Comparison of ENCODE assay signal across 1 cellular context in the genomic region with DNA sequence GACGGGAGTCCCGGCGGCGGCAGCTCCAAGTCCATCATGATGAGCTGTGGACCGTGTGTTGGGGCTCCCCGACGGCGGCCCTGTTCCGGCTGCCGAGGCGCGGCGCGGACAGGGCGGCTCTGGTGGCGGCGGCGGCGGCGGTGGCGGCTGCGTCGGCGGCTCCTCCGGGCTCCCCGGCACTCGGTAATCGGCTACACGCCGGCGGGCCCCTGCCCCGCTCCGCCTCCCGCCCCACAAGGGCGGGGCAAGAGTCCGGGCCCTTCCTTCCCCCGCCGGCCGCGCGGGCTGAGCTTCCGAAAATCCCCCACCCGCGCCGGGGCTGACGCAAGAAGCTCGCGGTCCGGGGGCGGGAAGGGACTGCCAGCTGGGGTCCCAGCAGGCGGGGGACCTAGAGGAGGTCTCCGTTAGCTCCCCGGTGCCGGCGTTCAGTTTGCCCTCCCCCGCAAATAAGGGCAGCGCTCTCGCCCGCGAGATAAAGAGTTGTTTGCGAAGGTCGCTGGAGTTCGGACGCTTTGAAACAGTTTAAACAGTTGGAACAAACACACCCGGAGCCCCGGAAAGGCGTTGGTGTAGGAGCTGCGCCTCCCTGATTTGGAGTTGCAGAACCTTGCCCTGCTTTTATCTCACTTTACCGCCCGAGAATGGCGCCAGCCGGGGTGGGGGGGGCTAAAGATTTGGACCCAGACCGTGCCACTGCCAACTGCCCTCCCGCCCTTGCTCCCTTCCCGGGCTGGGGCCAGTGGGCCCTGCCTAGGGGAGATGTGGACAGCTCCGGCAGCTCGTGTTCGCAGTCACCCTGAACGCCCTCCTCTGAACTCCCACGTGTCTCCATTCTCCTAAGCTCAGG.
TF ChIP-seq lines count a peak whose summit lies in the region.

A gene (minus strand): TSS at position 189 of the 847 bp plus-strand sequence. CDS start 151 bp downstream, at position 38.

TF ChIP-seq in K562, 482 proteins besides CTCF, POLR2A, EP300 and RAD21 (continued from another document and continues in another):
- peak; percentile 61 for TF ChIP-seq TEAD4 (IDR thresholded peaks at IDR 0.05; ENCODE audit: low read length)
- TF ChIP-seq TEAD4 (CRISPR knock-in tag; IDR thresholded peaks at IDR 0.05; ENCODE audit: borderline replicate concordance), result peak; percentile 69; the same call in 1 of the 2 replicates
- 0 out of 2 replicates have a peak, but pooled peaks have one; percentile 6 for TF ChIP-seq RFX7 (CRISPR knock-in tag; IDR thresholded peaks at IDR 0.05)
- TF ChIP-seq, protein P1, sequence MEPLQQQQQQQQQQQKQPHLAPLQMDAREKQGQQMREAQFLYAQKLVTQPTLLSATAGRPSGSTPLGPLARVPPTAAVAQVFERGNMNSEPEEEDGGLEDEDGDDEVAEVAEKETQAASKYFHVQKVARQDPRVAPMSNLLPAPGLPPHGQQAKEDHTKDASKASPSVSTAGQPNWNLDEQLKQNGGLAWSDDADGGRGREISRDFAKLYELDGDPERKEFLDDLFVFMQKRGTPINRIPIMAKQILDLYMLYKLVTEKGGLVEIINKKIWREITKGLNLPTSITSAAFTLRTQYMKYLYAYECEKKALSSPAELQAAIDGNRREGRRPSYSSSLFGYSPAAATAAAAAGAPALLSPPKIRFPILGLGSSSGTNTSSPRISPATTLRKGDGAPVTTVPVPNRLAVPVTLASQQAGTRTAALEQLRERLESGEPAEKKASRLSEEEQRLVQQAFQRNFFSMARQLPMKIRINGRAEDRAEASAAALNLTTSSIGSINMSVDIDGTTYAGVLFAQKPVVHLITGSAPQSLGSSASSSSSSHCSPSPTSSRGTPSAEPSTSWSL (CRISPR knock-in tag; IDR thresholded peaks at IDR 0.05; ENCODE audit: borderline replicate concordance), result peak; percentile 77; the same call in 1 of the 2 replicates
- TF ChIP-seq, protein P2, sequence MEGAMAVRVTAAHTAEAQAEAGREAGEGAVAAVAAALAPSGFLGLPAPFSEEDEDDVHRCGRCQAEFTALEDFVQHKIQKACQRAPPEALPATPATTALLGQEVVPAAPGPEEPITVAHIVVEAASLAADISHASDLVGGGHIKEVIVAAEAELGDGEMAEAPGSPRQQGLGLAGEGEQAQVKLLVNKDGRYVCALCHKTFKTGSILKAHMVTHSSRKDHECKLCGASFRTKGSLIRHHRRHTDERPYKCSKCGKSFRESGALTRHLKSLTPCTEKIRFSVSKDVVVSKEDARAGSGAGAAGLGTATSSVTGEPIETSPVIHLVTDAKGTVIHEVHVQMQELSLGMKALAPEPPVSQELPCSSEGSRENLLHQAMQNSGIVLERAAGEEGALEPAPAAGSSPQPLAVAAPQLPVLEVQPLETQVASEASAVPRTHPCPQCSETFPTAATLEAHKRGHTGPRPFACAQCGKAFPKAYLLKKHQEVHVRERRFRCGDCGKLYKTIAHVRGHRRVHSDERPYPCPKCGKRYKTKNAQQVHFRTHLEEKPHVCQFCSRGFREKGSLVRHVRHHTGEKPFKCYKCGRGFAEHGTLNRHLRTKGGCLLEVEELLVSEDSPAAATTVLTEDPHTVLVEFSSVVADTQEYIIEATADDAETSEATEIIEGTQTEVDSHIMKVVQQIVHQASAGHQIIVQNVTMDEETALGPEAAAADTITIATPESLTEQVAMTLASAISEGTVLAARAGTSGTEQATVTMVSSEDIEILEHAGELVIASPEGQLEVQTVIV (CRISPR knock-in tag; IDR thresholded peaks at IDR 0.05; ENCODE audit: borderline replicate concordance), result no peak
- TF ChIP-seq FOXK1 (CRISPR knock-in tag; IDR thresholded peaks at IDR 0.05; ENCODE audit: borderline replicate concordance), result no peak
- TF ChIP-seq, protein P3, sequence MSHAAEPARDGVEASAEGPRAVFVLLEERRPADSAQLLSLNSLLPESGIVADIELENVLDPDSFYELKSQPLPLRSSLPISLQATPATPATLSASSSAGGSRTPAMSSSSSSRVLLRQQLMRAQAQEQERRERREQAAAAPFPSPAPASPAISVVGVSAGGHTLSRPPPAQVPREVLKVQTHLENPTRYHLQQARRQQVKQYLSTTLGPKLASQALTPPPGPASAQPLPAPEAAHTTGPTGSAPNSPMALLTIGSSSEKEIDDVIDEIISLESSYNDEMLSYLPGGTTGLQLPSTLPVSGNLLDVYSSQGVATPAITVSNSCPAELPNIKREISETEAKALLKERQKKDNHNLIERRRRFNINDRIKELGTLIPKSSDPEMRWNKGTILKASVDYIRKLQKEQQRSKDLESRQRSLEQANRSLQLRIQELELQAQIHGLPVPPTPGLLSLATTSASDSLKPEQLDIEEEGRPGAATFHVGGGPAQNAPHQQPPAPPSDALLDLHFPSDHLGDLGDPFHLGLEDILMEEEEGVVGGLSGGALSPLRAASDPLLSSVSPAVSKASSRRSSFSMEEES (CRISPR knock-in tag; IDR thresholded peaks at IDR 0.05), result no peak
- TF ChIP-seq CEBPG (CRISPR knock-in tag; IDR thresholded peaks at IDR 0.05), result peak; percentile 97
- peak; percentile 95 to 97 for TF ChIP-seq CEBPG (tag; conservative IDR thresholded peaks at IDR 0.05 in 1 of 2, IDR thresholded peaks at IDR 0.05 in 1 of 2)
- no peak for TF ChIP-seq HNRNPL (IDR thresholded peaks at IDR 0.05; ENCODE audit: low read depth, low read length)
- TF ChIP-seq, protein P4, sequence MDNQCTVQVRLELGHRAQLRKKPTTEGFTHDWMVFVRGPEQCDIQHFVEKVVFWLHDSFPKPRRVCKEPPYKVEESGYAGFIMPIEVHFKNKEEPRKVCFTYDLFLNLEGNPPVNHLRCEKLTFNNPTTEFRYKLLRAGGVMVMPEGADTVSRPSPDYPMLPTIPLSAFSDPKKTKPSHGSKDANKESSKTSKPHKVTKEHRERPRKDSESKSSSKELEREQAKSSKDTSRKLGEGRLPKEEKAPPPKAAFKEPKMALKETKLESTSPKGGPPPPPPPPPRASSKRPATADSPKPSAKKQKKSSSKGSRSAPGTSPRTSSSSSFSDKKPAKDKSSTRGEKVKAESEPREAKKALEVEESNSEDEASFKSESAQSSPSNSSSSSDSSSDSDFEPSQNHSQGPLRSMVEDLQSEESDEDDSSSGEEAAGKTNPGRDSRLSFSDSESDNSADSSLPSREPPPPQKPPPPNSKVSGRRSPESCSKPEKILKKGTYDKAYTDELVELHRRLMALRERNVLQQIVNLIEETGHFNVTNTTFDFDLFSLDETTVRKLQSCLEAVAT (IDR thresholded peaks at IDR 0.05), result peak; percentile 26 to 97
- TF ChIP-seq, protein P5, sequence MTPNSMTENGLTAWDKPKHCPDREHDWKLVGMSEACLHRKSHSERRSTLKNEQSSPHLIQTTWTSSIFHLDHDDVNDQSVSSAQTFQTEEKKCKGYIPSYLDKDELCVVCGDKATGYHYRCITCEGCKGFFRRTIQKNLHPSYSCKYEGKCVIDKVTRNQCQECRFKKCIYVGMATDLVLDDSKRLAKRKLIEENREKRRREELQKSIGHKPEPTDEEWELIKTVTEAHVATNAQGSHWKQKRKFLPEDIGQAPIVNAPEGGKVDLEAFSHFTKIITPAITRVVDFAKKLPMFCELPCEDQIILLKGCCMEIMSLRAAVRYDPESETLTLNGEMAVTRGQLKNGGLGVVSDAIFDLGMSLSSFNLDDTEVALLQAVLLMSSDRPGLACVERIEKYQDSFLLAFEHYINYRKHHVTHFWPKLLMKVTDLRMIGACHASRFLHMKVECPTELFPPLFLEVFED (CRISPR knock-in tag; conservative IDR thresholded peaks at IDR 0.05), result peak; percentile 94
- TF ChIP-seq RCOR1 (IDR thresholded peaks at IDR 0.05; ENCODE audit: borderline replicate concordance in 1 of 2, low read depth in 2 of 2, low read length in 2 of 2), result peak; percentile 42 to 67
- TF ChIP-seq PHB2 (IDR thresholded peaks at IDR 0.05; ENCODE audit: low read depth), result no peak
- peak; percentile 57 for TF ChIP-seq U2AF1 (optimal IDR thresholded peaks at IDR 0.05; ENCODE audit: low read depth, low read length)
- TF ChIP-seq ETV1 (tag; conservative IDR thresholded peaks at IDR 0.05; ENCODE audit: low read depth), result peak; percentile 77
- TF ChIP-seq HOXB6 (CRISPR knock-in tag; IDR thresholded peaks at IDR 0.05; ENCODE audit: borderline replicate concordance), result no peak
- TF ChIP-seq THRAP3 (IDR thresholded peaks at IDR 0.05; ENCODE audit: borderline replicate concordance), result no peak
- TF ChIP-seq ZNF699 (CRISPR knock-in tag; IDR thresholded peaks at IDR 0.05; ENCODE audit: insufficient replicate concordance), result no peak
- TF ChIP-seq, protein P6, sequence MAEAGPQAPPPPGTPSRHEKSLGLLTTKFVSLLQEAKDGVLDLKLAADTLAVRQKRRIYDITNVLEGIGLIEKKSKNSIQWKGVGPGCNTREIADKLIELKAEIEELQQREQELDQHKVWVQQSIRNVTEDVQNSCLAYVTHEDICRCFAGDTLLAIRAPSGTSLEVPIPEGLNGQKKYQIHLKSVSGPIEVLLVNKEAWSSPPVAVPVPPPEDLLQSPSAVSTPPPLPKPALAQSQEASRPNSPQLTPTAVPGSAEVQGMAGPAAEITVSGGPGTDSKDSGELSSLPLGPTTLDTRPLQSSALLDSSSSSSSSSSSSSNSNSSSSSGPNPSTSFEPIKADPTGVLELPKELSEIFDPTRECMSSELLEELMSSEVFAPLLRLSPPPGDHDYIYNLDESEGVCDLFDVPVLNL (CRISPR knock-in tag; IDR thresholded peaks at IDR 0.05; ENCODE audit: low read depth), result 0 out of 2 replicates have a peak, but pooled peaks have one; percentile 54
- TF ChIP-seq KHSRP (IDR thresholded peaks at IDR 0.05), result no peak
- no peak for TF ChIP-seq MCM2 (IDR thresholded peaks at IDR 0.05; ENCODE audit: low read depth)
- TF ChIP-seq ZNF165 (CRISPR knock-in tag; IDR thresholded peaks at IDR 0.05; ENCODE audit: borderline replicate concordance), result peak; percentile 71; the same call in 1 of the 2 replicates
- peak; percentile 7; the same call in 1 of the 2 replicates for TF ChIP-seq NFE2 (IDR thresholded peaks at IDR 0.05; ENCODE audit: low read depth)
- TF ChIP-seq, protein P7, sequence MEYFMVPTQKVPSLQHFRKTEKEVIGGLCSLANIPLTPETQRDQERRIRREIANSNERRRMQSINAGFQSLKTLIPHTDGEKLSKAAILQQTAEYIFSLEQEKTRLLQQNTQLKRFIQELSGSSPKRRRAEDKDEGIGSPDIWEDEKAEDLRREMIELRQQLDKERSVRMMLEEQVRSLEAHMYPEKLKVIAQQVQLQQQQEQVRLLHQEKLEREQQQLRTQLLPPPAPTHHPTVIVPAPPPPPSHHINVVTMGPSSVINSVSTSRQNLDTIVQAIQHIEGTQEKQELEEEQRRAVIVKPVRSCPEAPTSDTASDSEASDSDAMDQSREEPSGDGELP (CRISPR knock-in tag; IDR thresholded peaks at IDR 0.05; ENCODE audit: borderline replicate concordance), result peak; percentile 99
- peak; percentile 96 for TF ChIP-seq MYC (IDR thresholded peaks at IDR 0.05; ENCODE audit: low read depth, low read length)
- peak; percentile 93 for TF ChIP-seq MYC (CRISPR knock-in tag; IDR thresholded peaks at IDR 0.05; ENCODE audit: borderline replicate concordance, low read depth)
- TF ChIP-seq TAL1 (IDR thresholded peaks at IDR 0.05), result peak; percentile 74
- TF ChIP-seq, protein P8, sequence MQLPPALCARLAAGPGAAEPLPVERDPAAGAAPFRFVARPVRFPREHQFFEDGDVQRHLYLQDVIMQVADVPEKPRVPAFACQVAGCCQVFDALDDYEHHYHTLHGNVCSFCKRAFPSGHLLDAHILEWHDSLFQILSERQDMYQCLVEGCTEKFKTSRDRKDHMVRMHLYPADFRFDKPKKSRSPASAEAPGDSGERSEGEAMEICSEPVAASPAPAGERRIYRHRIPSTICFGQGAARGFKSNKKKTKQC (CRISPR knock-in tag; IDR thresholded peaks at IDR 0.05), result peak; percentile 90; the same call in 1 of the 2 replicates
- peak; percentile 92 for TF ChIP-seq CBFA2T3 (IDR thresholded peaks at IDR 0.05)
- no peak for TF ChIP-seq ZNF707 (CRISPR knock-in tag; conservative IDR thresholded peaks at IDR 0.05)
- TF ChIP-seq TEAD1 (CRISPR knock-in tag; IDR thresholded peaks at IDR 0.05), result peak; percentile 26 to 80; a peak in 1 of 4 replicates
- TF ChIP-seq, protein P9, sequence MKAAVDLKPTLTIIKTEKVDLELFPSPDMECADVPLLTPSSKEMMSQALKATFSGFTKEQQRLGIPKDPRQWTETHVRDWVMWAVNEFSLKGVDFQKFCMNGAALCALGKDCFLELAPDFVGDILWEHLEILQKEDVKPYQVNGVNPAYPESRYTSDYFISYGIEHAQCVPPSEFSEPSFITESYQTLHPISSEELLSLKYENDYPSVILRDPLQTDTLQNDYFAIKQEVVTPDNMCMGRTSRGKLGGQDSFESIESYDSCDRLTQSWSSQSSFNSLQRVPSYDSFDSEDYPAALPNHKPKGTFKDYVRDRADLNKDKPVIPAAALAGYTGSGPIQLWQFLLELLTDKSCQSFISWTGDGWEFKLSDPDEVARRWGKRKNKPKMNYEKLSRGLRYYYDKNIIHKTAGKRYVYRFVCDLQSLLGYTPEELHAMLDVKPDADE (conservative IDR thresholded peaks at IDR 0.05; ENCODE audit: control insufficient read depth, low read depth, low read length), result peak; percentile 84
- TF ChIP-seq ELF1 (tag; IDR thresholded peaks at IDR 0.05), result peak; percentile 52; the same call in 1 of the 2 replicates
- TF ChIP-seq NR2C2 (CRISPR knock-in tag; IDR thresholded peaks at IDR 0.05), result no peak
- peak; percentile 59; the same call in 1 of the 2 replicates for TF ChIP-seq NR2C2 (tag; IDR thresholded peaks at IDR 0.05)
- TF ChIP-seq ELF4 (CRISPR knock-in tag; IDR thresholded peaks at IDR 0.05), result peak; percentile 65; the same call in 1 of the 2 replicates
- no peak for TF ChIP-seq GTF2F1 (IDR thresholded peaks at IDR 0.05; ENCODE audit: low read depth, low read length)
- no peak for TF ChIP-seq NFATC3 (IDR thresholded peaks at IDR 0.05)
- no peak for TF ChIP-seq ZNF717 (CRISPR knock-in tag; IDR thresholded peaks at IDR 0.05)
- TF ChIP-seq SAP30 (IDR thresholded peaks at IDR 0.05; ENCODE audit: borderline replicate concordance, insufficient read depth, low read depth, low read length, poor library complexity, severe bottlenecking), result no peak
- TF ChIP-seq ZNF24 (IDR thresholded peaks at IDR 0.05), result peak; percentile 25; the same call in 1 of the 2 replicates
- TF ChIP-seq, protein P10, sequence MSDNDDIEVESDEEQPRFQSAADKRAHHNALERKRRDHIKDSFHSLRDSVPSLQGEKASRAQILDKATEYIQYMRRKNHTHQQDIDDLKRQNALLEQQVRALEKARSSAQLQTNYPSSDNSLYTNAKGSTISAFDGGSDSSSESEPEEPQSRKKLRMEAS (CRISPR knock-in tag; IDR thresholded peaks at IDR 0.05), result peak; percentile 89
- TF ChIP-seq ZNF311 (CRISPR knock-in tag; IDR thresholded peaks at IDR 0.05), result peak; percentile 65; the same call in 1 of the 2 replicates
- peak; percentile 58 for TF ChIP-seq MYBL2 (IDR thresholded peaks at IDR 0.05; ENCODE audit: low read depth)
- no peak for TF ChIP-seq MYBL2 (CRISPR knock-in tag; IDR thresholded peaks at IDR 0.05; ENCODE audit: borderline replicate concordance)
- TF ChIP-seq DIDO1 (tag; IDR thresholded peaks at IDR 0.05; ENCODE audit: low read depth), result no peak
- TF ChIP-seq NFXL1 (CRISPR knock-in tag; IDR thresholded peaks at IDR 0.05), result peak; percentile 32; the same call in 1 of the 2 replicates
- no peak for TF ChIP-seq RFX1 (IDR thresholded peaks at IDR 0.05)
- peak; percentile 61 for TF ChIP-seq GATA2 (CRISPR knock-in tag; IDR thresholded peaks at IDR 0.05)
- peak; percentile 19; the same call in 1 of the 2 replicates for TF ChIP-seq ZKSCAN1 (IDR thresholded peaks at IDR 0.05; ENCODE audit: low read depth, low read length)
- TF ChIP-seq ZFP36 (IDR thresholded peaks at IDR 0.05; ENCODE audit: low read depth, low read length, partially characterized antibody), result no peak
- peak; percentile 28; the same call in 1 of the 2 replicates for TF ChIP-seq MTA2 (IDR thresholded peaks at IDR 0.05; ENCODE audit: low read depth)
